Comparison of ENCODE assay signal across 5 cellular contexts in genomic region chr4:145792429-145792828, GRCh38.
"Had no signal": no experiment of that assay in that cellular context is flagged by ENCODE, and none has a peak within 500 bp of the region (broad histone marks: within the 10 kb centered on the region; RNA-seq: fewer than 3 reads in every experiment).

No MANE protein-coding gene starts in this region.

- H2AFZ ChIP-seq: GM23248 had no signal

- H3K4me3 Mint-ChIP-seq: H9 had no signal

- H3K4me3 ChIP-seq: GM23248, K562 had no signal

- DNase-seq: GM23248, H9, HCEC 1CT, IMR-90 had no signal

- H3K9me3 Mint-ChIP-seq: H9 had no signal

- ATAC-seq: K562 had no signal

- H3K27ac Mint-ChIP-seq: H9 had no signal

- H3K27ac ChIP-seq: GM23248 had no signal
